17 cellular contexts compared by ENCODE assay signal in genomic region chr10:3097160-3097559, GRCh38. TPM values are rescaled to one million over a fixed set of nuclear protein-coding genes. Genes with fewer than 3 reads are reported as not detected.
A peak's percentile ranks its signal among the peaks of the same experiment; 100 is the strongest.
DNase-seq lines count a peak whose midpoint lies in the region; ATAC-seq, FAIRE-seq and TF ChIP-seq lines count a peak whose summit lies in the region.
"Had no signal": no experiment of that assay in that cellular context is flagged by ENCODE, and none has a peak within 500 bp of the region (broad histone marks: within the 10 kb centered on the region; RNA-seq: fewer than 3 reads in every experiment).

No MANE protein-coding gene starts in this region.

- no peak for DNase-seq in activated CD4-positive, alpha-beta memory T cell treated with anti-CD3 and anti-CD28 coated beads, Interleukin-2, amount 10 ng/mL, durations not matched to agents 7 days and 5 days
- DNase-seq in activated CD4-positive, alpha-beta memory T cell treated with anti-CD3 and anti-CD28 coated beads for 36 hours: no peak
- DNase-seq in HFFc6 (no peak), astrocyte (ENCODE audit: low read depth) (no peak), osteoblast (ENCODE audit: insufficient read length, low spot score, missing footprints) (no peak), NCI-H748 (lab: John Stamatoyannopoulos, UW; ENCODE audit: unreplicated experiment) (no peak), uterus (no peak)
- DNase-seq: activated B cell treated with CpG ODN at 0.5 μM for 24 hours, EL, hypothalamus, kidney glomerular epithelial cell, NCI-H1417 treated with DMSO at 0.1 percent for 48 hours, NCI-H226, right lobe of liver, T-cell had no signal

- CTCF ChIA-PET in activated CD4-positive, alpha-beta memory T cell treated with anti-CD3 and anti-CD28 coated beads, Interleukin-2, amount 10 ng/mL, durations not matched to agents 7 days and 5 days (lab: Charles Lee): no interaction called here
- CTCF ChIA-PET in activated CD4-positive, alpha-beta memory T cell treated with anti-CD3 and anti-CD28 coated beads for 36 hours (lab: Charles Lee): no interaction called here

- no peaks in the 10 kb centered on the region for H3K9me3 Mint-ChIP-seq in activated CD4-positive, alpha-beta memory T cell treated with anti-CD3 and anti-CD28 coated beads, Interleukin-2, amount 10 ng/mL, durations not matched to agents 7 days and 5 days
- no peaks in the 10 kb centered on the region for H3K9me3 Mint-ChIP-seq in activated CD4-positive, alpha-beta memory T cell treated with anti-CD3 and anti-CD28 coated beads for 36 hours
- H3K9me3 Mint-ChIP-seq in HFFc6 (no peaks in the 10 kb centered on the region), astrocyte (ENCODE audit: unreplicated experiment) (no peaks in the 10 kb centered on the region)
- H3K9me3 Mint-ChIP-seq: activated B cell treated with CpG ODN at 0.5 μM for 24 hours, T-cell had no signal

- H2AFZ ChIP-seq in astrocyte (ENCODE audit: low read depth, low read length) (no peak overlapping the region), osteoblast (ENCODE audit: low read length) (no peak overlapping the region)

- peaks cover 67% of the 10 kb centered on the region for H3K36me3 Mint-ChIP-seq in activated CD4-positive, alpha-beta memory T cell treated with anti-CD3 and anti-CD28 coated beads, Interleukin-2, amount 10 ng/mL, durations not matched to agents 7 days and 5 days (ENCODE audit: low read depth)
- H3K36me3 Mint-ChIP-seq in activated CD4-positive, alpha-beta memory T cell treated with anti-CD3 and anti-CD28 coated beads for 36 hours: peaks cover 56% of the 10 kb centered on the region
- H3K36me3 Mint-ChIP-seq in HFFc6 (ENCODE audit: low read depth): peaks cover 39% of the 10 kb centered on the region
- H3K36me3 Mint-ChIP-seq in astrocyte (ENCODE audit: low read depth, unreplicated experiment): peaks cover 16% of the 10 kb centered on the region

- POLR2A ChIA-PET in activated CD4-positive, alpha-beta memory T cell treated with anti-CD3 and anti-CD28 coated beads, Interleukin-2, amount 10 ng/mL, durations not matched to agents 7 days and 5 days (lab: Charles Lee): interaction anchor here (2.3 kb wide), 1 partner anchor 75 kb away, joined by 12 read pairs; the partner anchor contains the start of gene PITRM1
- POLR2A ChIA-PET in activated CD4-positive, alpha-beta memory T cell treated with anti-CD3 and anti-CD28 coated beads for 36 hours (lab: Charles Lee): no interaction called here

- H3K4me2 ChIP-seq in astrocyte (ENCODE audit: low read length) (peak overlapping the region; percentile 21), osteoblast (ENCODE audit: insufficient read depth, low read length) (no peak overlapping the region)

- TF ChIP-seq POLR2A in uterus (IDR thresholded peaks at IDR 0.05): no peak

- intact Hi-C loops in activated CD4-positive, alpha-beta memory T cell treated with anti-CD3 and anti-CD28 coated beads for 36 hours (cut with micrococcal nuclease): no loop called here
- intact Hi-C loops in uterus (cut with DNase I; ENCODE audit: low total_unique reads): no loop called here

- H3K4me1 ChIP-seq in astrocyte (ENCODE audit: insufficient read depth, low read length): peaks cover 41% of the 10 kb centered on the region
- peaks cover 44% of the 10 kb centered on the region for H3K4me1 ChIP-seq in osteoblast (ENCODE audit: insufficient read depth, low read length)
- H3K4me1 ChIP-seq in uterus: peaks cover 3 to 10% of the 10 kb centered on the region in 2 donors
- H3K4me1 ChIP-seq: right lobe of liver had no signal

- no peak; the same call in 1 of the 2 replicates for TF ChIP-seq CTCF in HFFc6 (IDR thresholded peaks at IDR 0.05)
- TF ChIP-seq CTCF in astrocyte (IDR thresholded peaks at IDR 0.05; ENCODE audit: insufficient read depth, low read depth, low read length): no peak
- TF ChIP-seq CTCF in osteoblast (IDR thresholded peaks at IDR 0.05; ENCODE audit: extremely low read depth, low read depth, low read length): no peak
- no peak for TF ChIP-seq CTCF in uterus (IDR thresholded peaks at IDR 0.05)

- no peak overlapping the region for H3K4me3 Mint-ChIP-seq in activated CD4-positive, alpha-beta memory T cell treated with anti-CD3 and anti-CD28 coated beads, Interleukin-2, amount 10 ng/mL, durations not matched to agents 7 days and 5 days
- no peak overlapping the region for H3K4me3 Mint-ChIP-seq in activated CD4-positive, alpha-beta memory T cell treated with anti-CD3 and anti-CD28 coated beads for 36 hours
- H3K4me3 Mint-ChIP-seq in HFFc6 (peak overlapping the region; percentile 56), astrocyte (ENCODE audit: unreplicated experiment) (no peak overlapping the region)
- H3K4me3 Mint-ChIP-seq: activated B cell treated with CpG ODN at 0.5 μM for 24 hours, T-cell had no signal

- H4K20me1 ChIP-seq in astrocyte (ENCODE audit: insufficient read depth, low read length): no peaks in the 10 kb centered on the region
- no peaks in the 10 kb centered on the region for H4K20me1 ChIP-seq in osteoblast (ENCODE audit: insufficient read depth, low read length)

- H3K27ac ChIP-seq in astrocyte (ENCODE audit: low read depth, low read length) (peak overlapping the region; percentile 64), osteoblast (ENCODE audit: low read depth, low read length) (peak overlapping the region; percentile 99), uterus (no peak overlapping the region)
- H3K27ac ChIP-seq: right lobe of liver had no signal

- H3K27ac Mint-ChIP-seq in activated CD4-positive, alpha-beta memory T cell treated with anti-CD3 and anti-CD28 coated beads, Interleukin-2, amount 10 ng/mL, durations not matched to agents 7 days and 5 days: peak overlapping the region; percentile 73
- no peak overlapping the region for H3K27ac Mint-ChIP-seq in activated CD4-positive, alpha-beta memory T cell treated with anti-CD3 and anti-CD28 coated beads for 36 hours
- H3K27ac Mint-ChIP-seq in HFFc6 (peak overlapping the region; percentile 82), astrocyte (ENCODE audit: unreplicated experiment) (peak overlapping the region; percentile 98)
- H3K27ac Mint-ChIP-seq: activated B cell treated with CpG ODN at 0.5 μM for 24 hours had no signal

- H3K9ac ChIP-seq in astrocyte (ENCODE audit: low read length): no peak overlapping the region

- H3K4me3 ChIP-seq in astrocyte (ENCODE audit: insufficient read depth, low read depth, low read length) (no peak overlapping the region), osteoblast (ENCODE audit: insufficient read depth, low read length) (no peak overlapping the region), uterus (no peak overlapping the region)
- H3K4me3 ChIP-seq: HAP-1, right lobe of liver had no signal

- H3K9me3 ChIP-seq in astrocyte (ENCODE audit: insufficient read depth, low read depth, low read length) (no peaks in the 10 kb centered on the region), osteoblast (ENCODE audit: low read depth, low read length) (no peaks in the 10 kb centered on the region), uterus (no peaks in the 10 kb centered on the region)
- H3K9me3 ChIP-seq: HAP-1, right lobe of liver had no signal

- peaks cover 72% of the 10 kb centered on the region for H3K79me2 ChIP-seq in astrocyte (ENCODE audit: insufficient read depth, low read length)
- peaks cover 65% of the 10 kb centered on the region for H3K79me2 ChIP-seq in osteoblast (ENCODE audit: insufficient read depth, low read length)

- H3K4me1 Mint-ChIP-seq in activated CD4-positive, alpha-beta memory T cell treated with anti-CD3 and anti-CD28 coated beads, Interleukin-2, amount 10 ng/mL, durations not matched to agents 7 days and 5 days: peaks cover 57% of the 10 kb centered on the region
- peaks cover 58% of the 10 kb centered on the region for H3K4me1 Mint-ChIP-seq in activated CD4-positive, alpha-beta memory T cell treated with anti-CD3 and anti-CD28 coated beads for 36 hours (ENCODE audit: low read depth)
- H3K4me1 Mint-ChIP-seq in HFFc6 (ENCODE audit: low read depth) (peaks cover 64% of the 10 kb centered on the region), astrocyte (ENCODE audit: low read depth, unreplicated experiment) (peaks cover 60% of the 10 kb centered on the region)

- FAIRE-seq in astrocyte (lab: Jason Lieb, UNC): no peak

- no peak for ATAC-seq in HG03565 (IDR thresholded peaks at IDR 0.05; ENCODE audit: unreplicated experiment)
- ATAC-seq: right lobe of liver, T-cell had no signal

- peaks cover 22% of the 10 kb centered on the region for H3K36me3 ChIP-seq in astrocyte (ENCODE audit: insufficient read depth, low read length)
- H3K36me3 ChIP-seq in osteoblast (ENCODE audit: insufficient read depth, low read length): peaks cover 21% of the 10 kb centered on the region
- H3K36me3 ChIP-seq in uterus: no peaks in the 10 kb centered on the region
- H3K36me3 ChIP-seq: right lobe of liver had no signal

- no peaks in the 10 kb centered on the region for H3K27me3 Mint-ChIP-seq in activated CD4-positive, alpha-beta memory T cell treated with anti-CD3 and anti-CD28 coated beads, Interleukin-2, amount 10 ng/mL, durations not matched to agents 7 days and 5 days
- H3K27me3 Mint-ChIP-seq in activated CD4-positive, alpha-beta memory T cell treated with anti-CD3 and anti-CD28 coated beads for 36 hours: no peaks in the 10 kb centered on the region
- H3K27me3 Mint-ChIP-seq in HFFc6 (ENCODE audit: insufficient read depth) (no peaks in the 10 kb centered on the region; the same call in 1 of the 2 replicates), astrocyte (ENCODE audit: low read depth, unreplicated experiment) (no peaks in the 10 kb centered on the region)
- H3K27me3 Mint-ChIP-seq: activated B cell treated with CpG ODN at 0.5 μM for 24 hours, T-cell had no signal

- H3K27me3 ChIP-seq in astrocyte (ENCODE audit: insufficient read depth, low read length): no peaks in the 10 kb centered on the region
- no peaks in the 10 kb centered on the region for H3K27me3 ChIP-seq in osteoblast (ENCODE audit: insufficient read depth, low read length)
- H3K27me3 ChIP-seq in uterus: no peaks in the 10 kb centered on the region
- H3K27me3 ChIP-seq: right lobe of liver had no signal

RNA-seq across cellular contexts. Expression of gene PFKP, which starts 29.8 kb away (rescaled TPM):
- total RNA-seq in activated CD4-positive, alpha-beta memory T cell treated with anti-CD3 and anti-CD28 coated beads, Interleukin-2, amount 10 ng/mL, durations not matched to agents 7 days and 5 days: 100 to 1,000 TPM; 214 to 215 TPM
- 100 to 1,000 TPM; 175 to 176 TPM for total RNA-seq in activated CD4-positive, alpha-beta memory T cell treated with anti-CD3 and anti-CD28 coated beads for 36 hours
- 100 to 1,000 TPM; 131 to 173 (median 161) TPM for total RNA-seq in HFFc6 (2021; fragmentation: NEBNext Ultra II Directional; extraction: Animal tissue kit (Norgen Biotek cat#: 25700))
- total RNA-seq in astrocyte (356 and 361 TPM in 2 replicates), osteoblast (71.6 and 80.0 TPM in 2 replicates), uterus (10 to 100 TPM; 22.9 to 74.5 (median 43.8) TPM)

Comparison
In these comparisons a context has a peak if more than half of its experiments do, and no peak if none do; other contexts are left out.
1. H3K27ac ChIP-seq: peak in astrocyte (single experiment) and osteoblast (single experiment); none in uterus (0 of 2).